1 cellular context compared by ENCODE assay signal in the genomic region with DNA sequence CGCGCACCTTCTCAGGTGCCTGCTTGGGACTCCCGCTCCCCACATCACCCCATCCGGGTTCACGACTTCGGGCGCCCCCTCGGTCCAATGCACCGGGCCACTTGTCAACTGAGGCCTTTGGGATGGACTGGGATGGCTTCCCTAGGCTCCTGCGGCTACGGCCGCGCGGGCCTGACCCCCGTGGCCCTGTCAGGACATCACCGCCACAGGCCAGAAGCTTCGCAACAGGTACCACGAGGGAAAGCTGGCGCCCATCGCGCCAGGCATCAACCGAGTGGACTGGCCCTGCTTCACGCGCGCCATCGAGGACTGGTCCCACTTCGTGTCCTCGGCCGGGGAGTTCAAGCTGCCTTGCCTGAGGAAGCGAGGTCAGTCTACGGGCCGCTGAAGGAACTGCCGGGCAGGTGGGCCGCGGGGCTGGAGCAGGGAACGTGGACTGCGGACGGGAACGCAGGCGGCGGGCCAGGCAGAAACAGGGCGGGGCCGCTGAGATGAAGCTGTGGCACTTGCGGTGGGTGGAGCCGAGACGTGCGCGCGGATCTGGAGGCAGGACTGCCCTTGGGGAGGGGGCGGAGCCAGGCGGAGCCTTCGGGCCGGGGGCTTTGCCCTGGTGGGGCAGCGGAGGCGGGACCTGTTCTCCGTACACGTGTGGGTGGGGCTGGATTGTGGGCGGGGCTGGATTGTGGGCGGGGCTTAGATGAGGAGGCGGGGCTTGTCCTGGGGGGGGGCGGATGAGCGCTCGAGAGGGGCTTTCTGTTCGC.
A peak's percentile ranks its signal among the peaks of the same experiment; 100 is the strongest.
TF ChIP-seq lines count a peak whose summit lies in the region.

No MANE protein-coding gene starts in this region.

TF ChIP-seq in K562, 482 proteins besides CTCF, POLR2A, EP300 and RAD21 (continued from another document and continues in another):
- TF ChIP-seq, protein P1, sequence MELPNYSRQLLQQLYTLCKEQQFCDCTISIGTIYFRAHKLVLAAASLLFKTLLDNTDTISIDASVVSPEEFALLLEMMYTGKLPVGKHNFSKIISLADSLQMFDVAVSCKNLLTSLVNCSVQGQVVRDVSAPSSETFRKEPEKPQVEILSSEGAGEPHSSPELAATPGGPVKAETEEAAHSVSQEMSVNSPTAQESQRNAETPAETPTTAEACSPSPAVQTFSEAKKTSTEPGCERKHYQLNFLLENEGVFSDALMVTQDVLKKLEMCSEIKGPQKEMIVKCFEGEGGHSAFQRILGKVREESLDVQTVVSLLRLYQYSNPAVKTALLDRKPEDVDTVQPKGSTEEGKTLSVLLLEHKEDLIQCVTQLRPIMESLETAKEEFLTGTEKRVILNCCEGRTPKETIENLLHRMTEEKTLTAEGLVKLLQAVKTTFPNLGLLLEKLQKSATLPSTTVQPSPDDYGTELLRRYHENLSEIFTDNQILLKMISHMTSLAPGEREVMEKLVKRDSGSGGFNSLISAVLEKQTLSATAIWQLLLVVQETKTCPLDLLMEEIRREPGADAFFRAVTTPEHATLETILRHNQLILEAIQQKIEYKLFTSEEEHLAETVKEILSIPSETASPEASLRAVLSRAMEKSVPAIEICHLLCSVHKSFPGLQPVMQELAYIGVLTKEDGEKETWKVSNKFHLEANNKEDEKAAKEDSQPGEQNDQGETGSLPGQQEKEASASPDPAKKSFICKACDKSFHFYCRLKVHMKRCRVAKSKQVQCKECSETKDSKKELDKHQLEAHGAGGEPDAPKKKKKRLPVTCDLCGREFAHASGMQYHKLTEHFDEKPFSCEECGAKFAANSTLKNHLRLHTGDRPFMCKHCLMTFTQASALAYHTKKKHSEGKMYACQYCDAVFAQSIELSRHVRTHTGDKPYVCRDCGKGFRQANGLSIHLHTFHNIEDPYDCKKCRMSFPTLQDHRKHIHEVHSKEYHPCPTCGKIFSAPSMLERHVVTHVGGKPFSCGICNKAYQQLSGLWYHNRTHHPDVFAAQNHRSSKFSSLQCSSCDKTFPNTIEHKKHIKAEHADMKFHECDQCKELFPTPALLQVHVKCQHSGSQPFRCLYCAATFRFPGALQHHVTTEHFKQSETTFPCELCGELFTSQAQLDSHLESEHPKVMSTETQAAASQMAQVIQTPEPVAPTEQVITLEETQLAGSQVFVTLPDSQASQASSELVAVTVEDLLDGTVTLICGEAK (IDR thresholded peaks at IDR 0.05) = peak; percentile 54
- TF ChIP-seq, protein P1 (CRISPR knock-in tag; IDR thresholded peaks at IDR 0.05) = no peak
- TF ChIP-seq KDM5B (IDR thresholded peaks at IDR 0.05; ENCODE audit: insufficient replicate concordance, low read depth, low read length) = peak; percentile 35
- peak; percentile 61; the same call in 1 of the 2 replicates for TF ChIP-seq PHF8 (IDR thresholded peaks at IDR 0.05; ENCODE audit: borderline replicate concordance, low read length)
- no peak for TF ChIP-seq NFRKB (IDR thresholded peaks at IDR 0.05; ENCODE audit: low read depth)
- TF ChIP-seq EP400 (IDR thresholded peaks at IDR 0.05) = peak; percentile 22; the same call in 1 of the 2 replicates
- TF ChIP-seq ZNF347 (CRISPR knock-in tag; IDR thresholded peaks at IDR 0.05; ENCODE audit: low read depth) = no peak
- no peak for TF ChIP-seq SNRNP70 (optimal IDR thresholded peaks at IDR 0.05; ENCODE audit: low read depth, low read length)
- peak; percentile 78 for TF ChIP-seq RBFOX2 (IDR thresholded peaks at IDR 0.05; ENCODE audit: low read depth, low read length)
- no peak for TF ChIP-seq ZNF551 (CRISPR knock-in tag; IDR thresholded peaks at IDR 0.05)
- no peak for TF ChIP-seq RBM15 (IDR thresholded peaks at IDR 0.05; ENCODE audit: insufficient read depth, low read length)
- TF ChIP-seq SIX5 (IDR thresholded peaks at IDR 0.05; ENCODE audit: borderline replicate concordance in 1 of 2, insufficient read depth in 1 of 2, low read depth in 1 of 2, low read length in 2 of 2) = no peak
- TF ChIP-seq, protein P2, sequence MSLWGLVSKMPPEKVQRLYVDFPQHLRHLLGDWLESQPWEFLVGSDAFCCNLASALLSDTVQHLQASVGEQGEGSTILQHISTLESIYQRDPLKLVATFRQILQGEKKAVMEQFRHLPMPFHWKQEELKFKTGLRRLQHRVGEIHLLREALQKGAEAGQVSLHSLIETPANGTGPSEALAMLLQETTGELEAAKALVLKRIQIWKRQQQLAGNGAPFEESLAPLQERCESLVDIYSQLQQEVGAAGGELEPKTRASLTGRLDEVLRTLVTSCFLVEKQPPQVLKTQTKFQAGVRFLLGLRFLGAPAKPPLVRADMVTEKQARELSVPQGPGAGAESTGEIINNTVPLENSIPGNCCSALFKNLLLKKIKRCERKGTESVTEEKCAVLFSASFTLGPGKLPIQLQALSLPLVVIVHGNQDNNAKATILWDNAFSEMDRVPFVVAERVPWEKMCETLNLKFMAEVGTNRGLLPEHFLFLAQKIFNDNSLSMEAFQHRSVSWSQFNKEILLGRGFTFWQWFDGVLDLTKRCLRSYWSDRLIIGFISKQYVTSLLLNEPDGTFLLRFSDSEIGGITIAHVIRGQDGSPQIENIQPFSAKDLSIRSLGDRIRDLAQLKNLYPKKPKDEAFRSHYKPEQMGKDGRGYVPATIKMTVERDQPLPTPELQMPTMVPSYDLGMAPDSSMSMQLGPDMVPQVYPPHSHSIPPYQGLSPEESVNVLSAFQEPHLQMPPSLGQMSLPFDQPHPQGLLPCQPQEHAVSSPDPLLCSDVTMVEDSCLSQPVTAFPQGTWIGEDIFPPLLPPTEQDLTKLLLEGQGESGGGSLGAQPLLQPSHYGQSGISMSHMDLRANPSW (CRISPR knock-in tag; IDR thresholded peaks at IDR 0.05) = 0 out of 2 replicates have a peak, but pooled peaks have one; percentile 62
- TF ChIP-seq ZNF583 (CRISPR knock-in tag; IDR thresholded peaks at IDR 0.05) = no peak
- no peak for TF ChIP-seq ZNF124 (CRISPR knock-in tag; IDR thresholded peaks at IDR 0.05)
- peak; percentile 68 for TF ChIP-seq HNRNPL (IDR thresholded peaks at IDR 0.05; ENCODE audit: low read depth, low read length)
- TF ChIP-seq, protein P3, sequence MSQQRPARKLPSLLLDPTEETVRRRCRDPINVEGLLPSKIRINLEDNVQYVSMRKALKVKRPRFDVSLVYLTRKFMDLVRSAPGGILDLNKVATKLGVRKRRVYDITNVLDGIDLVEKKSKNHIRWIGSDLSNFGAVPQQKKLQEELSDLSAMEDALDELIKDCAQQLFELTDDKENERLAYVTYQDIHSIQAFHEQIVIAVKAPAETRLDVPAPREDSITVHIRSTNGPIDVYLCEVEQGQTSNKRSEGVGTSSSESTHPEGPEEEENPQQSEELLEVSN (IDR thresholded peaks at IDR 0.05; ENCODE audit: borderline replicate concordance in 1 of 2, extremely low read depth in 1 of 2, insufficient read depth in 1 of 2, insufficient read length in 1 of 2, low read depth in 1 of 2, low read length in 1 of 2, poor library complexity in 1 of 2, severe bottlenecking in 1 of 2) = peak in 1 of 2 experiments; percentile 52
- TF ChIP-seq, protein P4, sequence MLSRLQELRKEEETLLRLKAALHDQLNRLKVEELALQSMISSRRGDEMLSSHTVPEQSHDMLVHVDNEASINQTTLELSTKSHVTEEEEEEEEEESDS (CRISPR knock-in tag; IDR thresholded peaks at IDR 0.05) = no peak
- peak; percentile 88 for TF ChIP-seq ZBTB7A (IDR thresholded peaks at IDR 0.05; ENCODE audit: borderline replicate concordance, control insufficient read depth, low read depth, low read length)
- no peak for TF ChIP-seq ZNF239 (CRISPR knock-in tag; IDR thresholded peaks at IDR 0.05)
- TF ChIP-seq, protein P5, sequence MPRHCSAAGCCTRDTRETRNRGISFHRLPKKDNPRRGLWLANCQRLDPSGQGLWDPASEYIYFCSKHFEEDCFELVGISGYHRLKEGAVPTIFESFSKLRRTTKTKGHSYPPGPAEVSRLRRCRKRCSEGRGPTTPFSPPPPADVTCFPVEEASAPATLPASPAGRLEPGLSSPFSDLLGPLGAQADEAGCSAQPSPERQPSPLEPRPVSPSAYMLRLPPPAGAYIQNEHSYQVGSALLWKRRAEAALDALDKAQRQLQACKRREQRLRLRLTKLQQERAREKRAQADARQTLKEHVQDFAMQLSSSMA (CRISPR knock-in tag; IDR thresholded peaks at IDR 0.05) = no peak
- TF ChIP-seq, protein P6, sequence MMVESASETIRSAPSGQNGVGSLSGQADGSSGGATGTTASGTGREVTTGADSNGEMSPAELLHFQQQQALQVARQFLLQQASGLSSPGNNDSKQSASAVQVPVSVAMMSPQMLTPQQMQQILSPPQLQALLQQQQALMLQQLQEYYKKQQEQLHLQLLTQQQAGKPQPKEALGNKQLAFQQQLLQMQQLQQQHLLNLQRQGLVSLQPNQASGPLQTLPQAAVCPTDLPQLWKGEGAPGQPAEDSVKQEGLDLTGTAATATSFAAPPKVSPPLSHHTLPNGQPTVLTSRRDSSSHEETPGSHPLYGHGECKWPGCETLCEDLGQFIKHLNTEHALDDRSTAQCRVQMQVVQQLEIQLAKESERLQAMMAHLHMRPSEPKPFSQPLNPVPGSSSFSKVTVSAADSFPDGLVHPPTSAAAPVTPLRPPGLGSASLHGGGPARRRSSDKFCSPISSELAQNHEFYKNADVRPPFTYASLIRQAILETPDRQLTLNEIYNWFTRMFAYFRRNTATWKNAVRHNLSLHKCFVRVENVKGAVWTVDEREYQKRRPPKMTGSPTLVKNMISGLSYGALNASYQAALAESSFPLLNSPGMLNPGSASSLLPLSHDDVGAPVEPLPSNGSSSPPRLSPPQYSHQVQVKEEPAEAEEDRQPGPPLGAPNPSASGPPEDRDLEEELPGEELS (CRISPR knock-in tag; IDR thresholded peaks at IDR 0.05; ENCODE audit: borderline replicate concordance) = 0 out of 2 replicates have a peak, but pooled peaks have one; percentile 38
- TF ChIP-seq ZFX (CRISPR knock-in tag; IDR thresholded peaks at IDR 0.05) = peak; percentile 68
- TF ChIP-seq, protein P7, sequence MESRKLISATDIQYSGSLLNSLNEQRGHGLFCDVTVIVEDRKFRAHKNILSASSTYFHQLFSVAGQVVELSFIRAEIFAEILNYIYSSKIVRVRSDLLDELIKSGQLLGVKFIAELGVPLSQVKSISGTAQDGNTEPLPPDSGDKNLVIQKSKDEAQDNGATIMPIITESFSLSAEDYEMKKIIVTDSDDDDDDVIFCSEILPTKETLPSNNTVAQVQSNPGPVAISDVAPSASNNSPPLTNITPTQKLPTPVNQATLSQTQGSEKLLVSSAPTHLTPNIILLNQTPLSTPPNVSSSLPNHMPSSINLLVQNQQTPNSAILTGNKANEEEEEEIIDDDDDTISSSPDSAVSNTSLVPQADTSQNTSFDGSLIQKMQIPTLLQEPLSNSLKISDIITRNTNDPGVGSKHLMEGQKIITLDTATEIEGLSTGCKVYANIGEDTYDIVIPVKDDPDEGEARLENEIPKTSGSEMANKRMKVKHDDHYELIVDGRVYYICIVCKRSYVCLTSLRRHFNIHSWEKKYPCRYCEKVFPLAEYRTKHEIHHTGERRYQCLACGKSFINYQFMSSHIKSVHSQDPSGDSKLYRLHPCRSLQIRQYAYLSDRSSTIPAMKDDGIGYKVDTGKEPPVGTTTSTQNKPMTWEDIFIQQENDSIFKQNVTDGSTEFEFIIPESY (CRISPR knock-in tag; IDR thresholded peaks at IDR 0.05) = peak; percentile 99
- TF ChIP-seq HNRNPLL (IDR thresholded peaks at IDR 0.05; ENCODE audit: low read depth, low read length, poor library complexity, severe bottlenecking) = peak; percentile 96
- TF ChIP-seq CXXC5 (CRISPR knock-in tag; IDR thresholded peaks at IDR 0.05) = peak; percentile 48
- peak; percentile 27 for TF ChIP-seq FIP1L1 (IDR thresholded peaks at IDR 0.05; ENCODE audit: low read depth, low read length, poor library complexity, severe bottlenecking)
